ENCODE assay signal across 10 cellular contexts in genomic region chr1:8152731-8153702, GRCh38.
DNase-seq lines count a peak whose midpoint lies in the region; ATAC-seq and TF ChIP-seq lines count a peak whose summit lies in the region.
"Had no signal": no experiment of that assay in that cellular context is flagged by ENCODE, and none has a peak within 500 bp of the region (broad histone marks: within the 10 kb centered on the region; RNA-seq: fewer than 3 reads in every experiment).

No MANE protein-coding gene starts in this region.

- H3K27me3 ChIP-seq in esophagus muscularis mucosa, result peaks cover 0 to 3% (median 0%) of the 10 kb centered on the region in 4 donors

- H3K27ac ChIP-seq in esophagus muscularis mucosa (replicated peaks in 1 of 4), result peak overlapping the region; percentile 77 to 88 (median 82)
- H3K27ac ChIP-seq: neutrophil had no signal

- H3K27me3 Mint-ChIP-seq in T-helper 17 cell, result no peaks in the 10 kb centered on the region

- no peak overlapping the region for H3K4me3 ChIP-seq in esophagus muscularis mucosa

- intact Hi-C loops in esophagus muscularis mucosa (cut with DNase I), result no loop called here

- H3K9me3 ChIP-seq in T-helper 17 cell (ENCODE audit: control insufficient read depth, low read length, poor library complexity, severe bottlenecking) (no peaks in the 10 kb centered on the region), esophagus muscularis mucosa (no peaks in the 10 kb centered on the region)
- H3K9me3 ChIP-seq: neutrophil had no signal

- H3K27ac Mint-ChIP-seq in T-helper 17 cell, result peak overlapping the region; percentile 96

- H3K36me3 ChIP-seq in esophagus muscularis mucosa, result no peaks in the 10 kb centered on the region
- H3K36me3 ChIP-seq: neutrophil had no signal

- TF ChIP-seq POLR2A in esophagus muscularis mucosa (IDR thresholded peaks at IDR 0.05; ENCODE audit: low read depth), result no peak

- no peak for TF ChIP-seq CTCF in esophagus muscularis mucosa (IDR thresholded peaks at IDR 0.05)

- TF ChIP-seq EP300 in esophagus muscularis mucosa (IDR thresholded peaks at IDR 0.05), result no peak

- H3K36me3 Mint-ChIP-seq in T-helper 17 cell (ENCODE audit: low read depth), result no peaks in the 10 kb centered on the region

- DNase-seq in T-helper 17 cell (peak in 2 of 3 donors; percentile 13 to 28), activated T-cell treated with anti-CD3 and anti-CD28 coated beads for 48 hours (ENCODE audit: low read depth) (peak; percentile 26), esophagus muscularis mucosa (ENCODE audit: extremely low spot score) (no peak), inferior parietal cortex (ENCODE audit: extremely low spot score) (no peak), NCI-H2029 treated with DMSO at 0.1 percent for 48 hours (lab: John Stamatoyannopoulos, UW) (no peak)
- peak; percentile 39 for DNase-seq in stimulated activated naive CD8-positive, alpha-beta T cell treated with anti-CD3 and anti-CD28 coated beads, Interleukin-15, Interleukin-2, amounts not matched to agents 100 U/mL and 50 U/mL, for 24 hours
- DNase-seq: NCI-H1417 treated with DMSO at 0.1 percent for 48 hours had no signal

- WGBS in esophagus muscularis mucosa, result 89% methylated on average over 18 of the region's 19 CpGs

- peaks cover 29% of the 10 kb centered on the region for H3K4me1 Mint-ChIP-seq in T-helper 17 cell

- peak; percentile 90 for ATAC-seq in T-helper 17 cell
- peak; percentile 79 for ATAC-seq in stimulated activated naive CD8-positive, alpha-beta T cell treated with anti-CD3 and anti-CD28 coated beads, Interleukin-15, Interleukin-2, amounts not matched to agents 100 U/mL and 50 U/mL, for 24 hours
- no peak for ATAC-seq in GM18498 (IDR thresholded peaks at IDR 0.05; ENCODE audit: unreplicated experiment)
- no peak for ATAC-seq in HG03439 (IDR thresholded peaks at IDR 0.05; ENCODE audit: unreplicated experiment)

- peak overlapping the region; percentile 80 for H3K4me3 Mint-ChIP-seq in T-helper 17 cell

- peaks cover 0 to 34% (median 31%) of the 10 kb centered on the region in 4 donors for H3K4me1 ChIP-seq in esophagus muscularis mucosa

Comparison
In these comparisons a context has a peak if more than half of its experiments do, and no peak if none do; other contexts are left out.
1. ATAC-seq: peak in T-helper 17 cell (single experiment) and stimulated activated naive CD8-positive, alpha-beta T cell treated with anti-CD3 and anti-CD28 coated beads, Interleukin-15, Interleukin-2, amounts not matched to agents 100 U/mL and 50 U/mL, for 24 hours (single experiment); none in GM18498 (single experiment) and HG03439 (single experiment).
2. DNase-seq: peak in T-helper 17 cell (2 of 3), activated T-cell treated with anti-CD3 and anti-CD28 coated beads for 48 hours (single experiment) and stimulated activated naive CD8-positive, alpha-beta T cell treated with anti-CD3 and anti-CD28 coated beads, Interleukin-15, Interleukin-2, amounts not matched to agents 100 U/mL and 50 U/mL, for 24 hours (single experiment); none in esophagus muscularis mucosa (single experiment), inferior parietal cortex (single experiment) and NCI-H2029 treated with DMSO at 0.1 percent for 48 hours (single experiment).